8 cellular contexts compared by ENCODE assay signal in genomic region chr3:96465521-96465920, GRCh38.
"Had no signal": no experiment of that assay in that cellular context is flagged by ENCODE, and none has a peak within 500 bp of the region (broad histone marks: within the 10 kb centered on the region; RNA-seq: fewer than 3 reads in every experiment).

No MANE protein-coding gene starts in this region.

- DNase-seq: GM23248, GOT3, H7, HFFc6 had no signal

- H3K4me3 ChIP-seq: GM23248, HAP-1 had no signal

- H2AFZ ChIP-seq: GM23248 had no signal

- H3K27ac ChIP-seq: GM23248, HL-60 had no signal

- H3K36me3 ChIP-seq: HAP-1 had no signal

- ATAC-seq: HCT116, HepG2 had no signal

- H3K9ac ChIP-seq: GM23248 had no signal

- H3K9me3 ChIP-seq: HAP-1 had no signal

- H3K4me1 ChIP-seq: HAP-1 had no signal
